ENCODE assay signal across 7 cellular contexts in the genomic region with DNA sequence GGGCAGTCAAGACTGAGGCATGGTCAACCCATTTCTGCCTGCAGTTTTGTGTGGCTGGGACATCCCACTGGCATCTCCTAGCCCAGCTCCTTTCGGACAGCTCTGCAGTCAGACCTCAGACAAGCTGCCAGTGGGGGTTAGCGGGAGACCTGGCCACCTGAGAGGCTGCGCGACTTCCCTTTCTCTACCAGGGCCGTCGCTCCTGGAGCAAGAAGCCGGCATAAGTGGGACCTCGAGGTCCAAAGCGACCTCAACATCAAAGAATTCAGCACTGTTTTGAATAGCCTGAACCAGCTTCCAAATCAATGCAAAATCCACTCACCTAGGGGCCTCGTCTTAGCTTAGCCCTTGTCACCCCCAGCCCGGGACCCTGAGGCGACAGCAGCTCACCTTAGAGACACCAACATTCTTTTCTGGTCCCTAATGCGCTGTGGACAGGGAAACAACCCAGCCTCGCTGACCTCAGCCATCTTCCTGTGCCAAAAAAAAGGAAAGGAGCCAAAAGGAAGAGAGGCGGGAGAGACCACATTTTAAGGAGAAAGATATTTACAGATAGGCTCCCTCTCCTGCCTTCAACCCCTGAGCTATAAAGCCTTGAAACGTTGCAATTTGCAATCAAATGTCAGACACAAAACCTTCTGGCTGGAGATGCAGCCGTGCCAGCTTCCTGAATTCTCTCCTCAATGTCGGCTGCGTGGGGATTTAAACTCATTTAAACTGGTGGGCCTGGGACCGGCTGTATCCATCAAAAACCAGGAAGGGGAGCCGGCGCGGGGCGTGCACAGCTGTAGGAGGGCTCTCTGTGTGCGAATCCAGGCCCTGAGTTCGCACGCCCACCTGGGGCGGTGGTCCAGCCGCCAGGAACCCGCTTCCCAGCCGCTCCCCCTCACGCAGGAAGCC.
DNase-seq lines count a peak whose midpoint lies in the region; ATAC-seq and TF ChIP-seq lines count a peak whose summit lies in the region.

No MANE protein-coding gene starts in this region.

- peaks cover 41% of the 10 kb centered on the region for H3K27me3 Mint-ChIP-seq in activated CD8-positive, alpha-beta T cell treated with anti-CD3 and anti-CD28 coated beads, Interleukin-2, amount 10 ng/mL, durations not matched to agents 7 days and 5 days (ENCODE audit: low read depth)

- no peak for TF ChIP-seq CTCF in HFF-Myc (IDR thresholded peaks at IDR 0.05; ENCODE audit: low read depth, low read length, missing control alignments)

- ATAC-seq in activated CD8-positive, alpha-beta T cell treated with anti-CD3 and anti-CD28 coated beads, Interleukin-2, amount 10 ng/mL, durations not matched to agents 7 days and 5 days: no peak
- ATAC-seq in stimulated activated effector memory CD8-positive, alpha-beta T cell treated with anti-CD3 and anti-CD28 coated beads, Interleukin-12 subunit alpha, Interleukin-12 subunit beta, amount 100 ng/mL, for 72 hours: no peak
- no peak for ATAC-seq in HG03469 (IDR thresholded peaks at IDR 0.05; ENCODE audit: unreplicated experiment)

- POLR2A ChIA-PET in activated CD8-positive, alpha-beta T cell treated with anti-CD3 and anti-CD28 coated beads, Interleukin-2, amount 10 ng/mL, durations not matched to agents 7 days and 5 days (lab: Charles Lee): no interaction called here

- DNase-seq in HFF-Myc (ENCODE audit: extremely low read depth, low read depth): no peak
- DNase-seq in activated CD8-positive, alpha-beta T cell treated with anti-CD3 and anti-CD28 coated beads, Interleukin-2, amount 10 ng/mL, durations not matched to agents 7 days and 5 days: no peak
- DNase-seq in stimulated activated effector memory CD8-positive, alpha-beta T cell treated with anti-CD3 and anti-CD28 coated beads, Interleukin-12 subunit alpha, Interleukin-12 subunit beta, amount 100 ng/mL, for 72 hours (ENCODE audit: low spot score in 2 of 2): no peak
- DNase-seq in kidney glomerular epithelial cell (lab: John Stamatoyannopoulos, UW): no peak
- no peak for DNase-seq in KG1 (lab: John Stamatoyannopoulos, UW)

- peaks cover 25% of the 10 kb centered on the region for H3K27me3 ChIP-seq in iPS-18a (ENCODE audit: control insufficient read depth, insufficient read depth, low read length)

- H3K36me3 Mint-ChIP-seq in activated CD8-positive, alpha-beta T cell treated with anti-CD3 and anti-CD28 coated beads, Interleukin-2, amount 10 ng/mL, durations not matched to agents 7 days and 5 days (ENCODE audit: low read depth): no peaks in the 10 kb centered on the region
- peaks cover 4% of the 10 kb centered on the region for H3K36me3 Mint-ChIP-seq in stimulated activated effector memory CD8-positive, alpha-beta T cell treated with anti-CD3 and anti-CD28 coated beads, Interleukin-12 subunit alpha, Interleukin-12 subunit beta, amount 100 ng/mL, for 72 hours

- H3K9me3 Mint-ChIP-seq in activated CD8-positive, alpha-beta T cell treated with anti-CD3 and anti-CD28 coated beads, Interleukin-2, amount 10 ng/mL, durations not matched to agents 7 days and 5 days (ENCODE audit: insufficient read depth): no peaks in the 10 kb centered on the region
- peaks cover 5% of the 10 kb centered on the region for H3K9me3 Mint-ChIP-seq in stimulated activated effector memory CD8-positive, alpha-beta T cell treated with anti-CD3 and anti-CD28 coated beads, Interleukin-12 subunit alpha, Interleukin-12 subunit beta, amount 100 ng/mL, for 72 hours

- H3K36me3 ChIP-seq in iPS-18a (ENCODE audit: control insufficient read depth, low read depth, low read length): no peaks in the 10 kb centered on the region

- H3K9ac ChIP-seq in iPS-18a (ENCODE audit: low read length): no peak overlapping the region

- H3K27ac ChIP-seq in iPS-18a (ENCODE audit: low read length): no peak overlapping the region

- peaks cover 12% of the 10 kb centered on the region for H3K4me1 Mint-ChIP-seq in activated CD8-positive, alpha-beta T cell treated with anti-CD3 and anti-CD28 coated beads, Interleukin-2, amount 10 ng/mL, durations not matched to agents 7 days and 5 days (ENCODE audit: low read depth)
- H3K4me1 Mint-ChIP-seq in stimulated activated effector memory CD8-positive, alpha-beta T cell treated with anti-CD3 and anti-CD28 coated beads, Interleukin-12 subunit alpha, Interleukin-12 subunit beta, amount 100 ng/mL, for 72 hours: peaks cover 32% of the 10 kb centered on the region

- H3K4me3 ChIP-seq in HFF-Myc (replicated peaks; ENCODE audit: low read depth, low read length) (peak overlapping the region; percentile 51), iPS-18a (ENCODE audit: low read length) (peak overlapping the region; percentile 75)

- peak overlapping the region; percentile 52 for H3K4me3 Mint-ChIP-seq in activated CD8-positive, alpha-beta T cell treated with anti-CD3 and anti-CD28 coated beads, Interleukin-2, amount 10 ng/mL, durations not matched to agents 7 days and 5 days
- peak overlapping the region; percentile 63 for H3K4me3 Mint-ChIP-seq in stimulated activated effector memory CD8-positive, alpha-beta T cell treated with anti-CD3 and anti-CD28 coated beads, Interleukin-12 subunit alpha, Interleukin-12 subunit beta, amount 100 ng/mL, for 72 hours

- H3K9me3 ChIP-seq in iPS-18a (ENCODE audit: control insufficient read depth, low read depth, low read length): no peaks in the 10 kb centered on the region

- peaks cover 2% of the 10 kb centered on the region for H3K4me1 ChIP-seq in iPS-18a (ENCODE audit: control insufficient read depth, low read depth, low read length)

- CTCF ChIA-PET in activated CD8-positive, alpha-beta T cell treated with anti-CD3 and anti-CD28 coated beads, Interleukin-2, amount 10 ng/mL, durations not matched to agents 7 days and 5 days (lab: Charles Lee): interaction anchor here (0.8 to 2.4 kb wide), 24 partner anchors 10 to 782 kb away, joined by 3 to 20 read pairs (median 3); partner anchors contain the start of gene ANTXR1

- no peak overlapping the region for H3K27ac Mint-ChIP-seq in activated CD8-positive, alpha-beta T cell treated with anti-CD3 and anti-CD28 coated beads, Interleukin-2, amount 10 ng/mL, durations not matched to agents 7 days and 5 days
- H3K27ac Mint-ChIP-seq in stimulated activated effector memory CD8-positive, alpha-beta T cell treated with anti-CD3 and anti-CD28 coated beads, Interleukin-12 subunit alpha, Interleukin-12 subunit beta, amount 100 ng/mL, for 72 hours: no peak overlapping the region
